16 cellular contexts compared by ENCODE assay signal in genomic region chr19:18486746-18487145, GRCh38. TPM values are rescaled to one million over a fixed set of nuclear protein-coding genes. Genes with fewer than 3 reads are reported as not detected.
DNase-seq lines count a peak whose midpoint lies in the region; ATAC-seq and TF ChIP-seq lines count a peak whose summit lies in the region.
"Had no signal": no experiment of that assay in that cellular context is flagged by ENCODE, and none has a peak within 500 bp of the region (broad histone marks: within the 10 kb centered on the region; RNA-seq: fewer than 3 reads in every experiment).

No MANE protein-coding gene starts in this region.

- H3K9me3 ChIP-seq in gastrocnemius medialis (no peaks in the 10 kb centered on the region), A673 (ENCODE audit: low read depth, low read length, poor library complexity, severe bottlenecking) (no peaks in the 10 kb centered on the region)
- H3K9me3 ChIP-seq: sigmoid colon, stomach had no signal

- TF ChIP-seq POLR2A in gastrocnemius medialis (IDR thresholded peaks at IDR 0.05), result no peak

- CTCF ChIA-PET in activated CD4-positive, alpha-beta T cell treated with anti-CD3 and anti-CD28 coated beads for 36 hours (lab: Charles Lee), result interaction anchor here (2.0 kb wide), 1 partner anchor 10 kb away, joined by 9 read pairs; no protein-coding TSS in a partner anchor
- CTCF ChIA-PET in A673 (lab: Charles Lee), result no interaction called here

- intact Hi-C loops in activated CD4-positive, alpha-beta T cell treated with anti-CD3 and anti-CD28 coated beads for 36 hours (cut with DNase I, micrococcal nuclease), result no loop called here
- intact Hi-C loops in gastrocnemius medialis (cut with DNase I; ENCODE audit: low total_unique reads), result no loop called here
- intact Hi-C loops in A673 (cut with micrococcal nuclease; ENCODE audit: unreplicated experiment), result no loop called here

- no peak for TF ChIP-seq CTCF in endothelial cell (IDR thresholded peaks at IDR 0.05; ENCODE audit: unreplicated experiment)
- TF ChIP-seq CTCF in gastrocnemius medialis (IDR thresholded peaks at IDR 0.05 in 4 of 5, conservative IDR thresholded peaks at IDR 0.05 in 1 of 5), result no peak
- no peak for TF ChIP-seq CTCF in A673 (conservative IDR thresholded peaks at IDR 0.05; ENCODE audit: low read depth, low read length)

- BruUV-seq in A673 (replicated peaks; lab: Mats Ljungman, UMichigan), result no TSS peak

- no peaks in the 10 kb centered on the region for H3K9me3 Mint-ChIP-seq in activated CD4-positive, alpha-beta T cell treated with anti-CD3 and anti-CD28 coated beads for 36 hours (ENCODE audit: low read depth)
- H3K9me3 Mint-ChIP-seq in IgD-negative memory B cell (no peaks in the 10 kb centered on the region), endothelial cell (ENCODE audit: unreplicated experiment) (no peaks in the 10 kb centered on the region)
- H3K9me3 Mint-ChIP-seq: activated naive CD4-positive, alpha-beta T cell treated with anti-CD3 and anti-CD28 coated beads, Interleukin-2, amount 50 U/mL, for 24 hours had no signal

- H3K27me3 Mint-ChIP-seq in activated CD4-positive, alpha-beta T cell treated with anti-CD3 and anti-CD28 coated beads for 36 hours, result no peaks in the 10 kb centered on the region
- H3K27me3 Mint-ChIP-seq in IgD-negative memory B cell (no peaks in the 10 kb centered on the region), endothelial cell (ENCODE audit: unreplicated experiment) (peaks cover 1% of the 10 kb centered on the region)
- H3K27me3 Mint-ChIP-seq: activated naive CD4-positive, alpha-beta T cell treated with anti-CD3 and anti-CD28 coated beads, Interleukin-2, amount 50 U/mL, for 24 hours had no signal

- in situ Hi-C loops in gastrocnemius medialis (cut with MboI; ENCODE audit: low sequenced_read_pairs in 4 of 4), result no loop called here

- H3K27me3 ChIP-seq in gastrocnemius medialis (no peaks in the 10 kb centered on the region), A673 (replicated peaks; ENCODE audit: insufficient read depth, low read depth, low read length, poor library complexity) (no peaks in the 10 kb centered on the region)
- H3K27me3 ChIP-seq: sigmoid colon, stomach had no signal

- H3K36me3 Mint-ChIP-seq in activated CD4-positive, alpha-beta T cell treated with anti-CD3 and anti-CD28 coated beads for 36 hours (ENCODE audit: low read depth), result peaks cover 4% of the 10 kb centered on the region
- H3K36me3 Mint-ChIP-seq in IgD-negative memory B cell, result no peaks in the 10 kb centered on the region
- no peaks in the 10 kb centered on the region for H3K36me3 Mint-ChIP-seq in endothelial cell (ENCODE audit: low read depth, unreplicated experiment)
- H3K36me3 Mint-ChIP-seq: activated naive CD4-positive, alpha-beta T cell treated with anti-CD3 and anti-CD28 coated beads, Interleukin-2, amount 50 U/mL, for 24 hours had no signal

- H3K27ac ChIP-seq in gastrocnemius medialis (peak overlapping the region; percentile 71 to 86 (median 80)), A673 (ENCODE audit: low read depth, low read length, poor library complexity, severe bottlenecking) (no peak overlapping the region)

- H3K36me3 ChIP-seq in gastrocnemius medialis (no peaks in the 10 kb centered on the region), A673 (ENCODE audit: insufficient read depth, low read length, poor library complexity, severe bottlenecking) (no peaks in the 10 kb centered on the region)
- H3K36me3 ChIP-seq: sigmoid colon, stomach had no signal

- H3K4me3 Mint-ChIP-seq in activated CD4-positive, alpha-beta T cell treated with anti-CD3 and anti-CD28 coated beads for 36 hours, result no peak overlapping the region
- H3K4me3 Mint-ChIP-seq in IgD-negative memory B cell (no peak overlapping the region), endothelial cell (ENCODE audit: unreplicated experiment) (no peak overlapping the region)
- H3K4me3 Mint-ChIP-seq: activated naive CD4-positive, alpha-beta T cell treated with anti-CD3 and anti-CD28 coated beads, Interleukin-2, amount 50 U/mL, for 24 hours had no signal

- H3K4me1 Mint-ChIP-seq in activated CD4-positive, alpha-beta T cell treated with anti-CD3 and anti-CD28 coated beads for 36 hours, result peaks cover 49% of the 10 kb centered on the region
- H3K4me1 Mint-ChIP-seq in IgD-negative memory B cell (peaks cover 9 to 16% (median 15%) of the 10 kb centered on the region in 3 donors), endothelial cell (ENCODE audit: unreplicated experiment) (peaks cover 2% of the 10 kb centered on the region)

- H3K4me1 ChIP-seq in gastrocnemius medialis (peaks cover 82 to 84% of the 10 kb centered on the region in 2 donors), A673 (ENCODE audit: insufficient read depth, low read length, poor library complexity, severe bottlenecking) (peaks cover 12% of the 10 kb centered on the region)

- no peak for DNase-seq in activated CD4-positive, alpha-beta T cell treated with anti-CD3 and anti-CD28 coated beads for 36 hours
- no peak for DNase-seq in activated CD4-positive, alpha-beta T cell treated with anti-CD3 and anti-CD28 coated beads for 4 hours
- no peak for DNase-seq in endothelial cell (ENCODE audit: low spot score)
- no peak for DNase-seq in gastrocnemius medialis
- no peak for DNase-seq in A673 (ENCODE audit: low spot score)
- no peak for DNase-seq in dermis blood vessel endothelial cell
- DNase-seq: DMS153, glutamatergic neuron, NCI-H2081, NCI-H69, RPMI8226 had no signal

- H3K4me3 ChIP-seq in gastrocnemius medialis (no peak overlapping the region), A673 (ENCODE audit: low read depth, low read length, poor library complexity, severe bottlenecking) (no peak overlapping the region)
- H3K4me3 ChIP-seq: sigmoid colon had no signal

- peak overlapping the region; percentile 49 for H3K27ac Mint-ChIP-seq in activated CD4-positive, alpha-beta T cell treated with anti-CD3 and anti-CD28 coated beads for 36 hours
- H3K27ac Mint-ChIP-seq in IgD-negative memory B cell (peak overlapping the region in 2 of 3 donors; percentile 47 to 62), endothelial cell (ENCODE audit: unreplicated experiment) (peak overlapping the region; percentile 57)
- H3K27ac Mint-ChIP-seq: activated naive CD4-positive, alpha-beta T cell treated with anti-CD3 and anti-CD28 coated beads, Interleukin-2, amount 50 U/mL, for 24 hours had no signal

- POLR2A ChIA-PET in activated CD4-positive, alpha-beta T cell treated with anti-CD3 and anti-CD28 coated beads for 36 hours (lab: Charles Lee), result interaction anchor here (0.7 to 1.0 kb wide), 2 partner anchors 9 to 312 kb away, joined by 3 to 5 read pairs; no protein-coding TSS in a partner anchor
- POLR2A ChIA-PET in A673 (lab: Charles Lee; ENCODE audit: low non-redundant PET), result no interaction called here

- no peak for ATAC-seq in activated CD4-positive, alpha-beta T cell treated with anti-CD3 and anti-CD28 coated beads for 36 hours
- ATAC-seq in gastrocnemius medialis (no peak), HG02938 (IDR thresholded peaks at IDR 0.05; ENCODE audit: unreplicated experiment) (no peak)

RNA-seq across cellular contexts. Expression of gene ELL, which starts 35.1 kb away (rescaled TPM):
- total RNA-seq in activated CD4-positive, alpha-beta T cell treated with anti-CD3 and anti-CD28 coated beads for 36 hours, result 10 to 100 TPM; 20.2 to 21.4 TPM
- polyA plus RNA-seq in IgD-negative memory B cell, result 19.7 TPM
- total RNA-seq in endothelial cell (ENCODE audit: unreplicated experiment) (11.0 TPM), gastrocnemius medialis (10 to 100 TPM; 21.8 to 30.8 (median 27.3) TPM), A673 (2021) (15.8 and 16.4 TPM in 2 replicates), dermis blood vessel endothelial cell (12.3 and 14.8 TPM in 2 replicates)

RNA-seq across cellular contexts. Expression of gene ISYNA1, which starts 48.8 kb away (rescaled TPM):
- 10 to 100 TPM; 18.8 to 23.3 TPM for total RNA-seq in activated CD4-positive, alpha-beta T cell treated with anti-CD3 and anti-CD28 coated beads for 36 hours
- polyA plus RNA-seq in IgD-negative memory B cell, result 17.2 TPM
- 68.5 TPM for total RNA-seq in endothelial cell (ENCODE audit: unreplicated experiment)
- 10 to 100 TPM in 1 of 4 donors, 1 to 10 TPM in 3; 5.1 to 29.1 (median 7.8) TPM for total RNA-seq in gastrocnemius medialis
- total RNA-seq in A673 (2021), result 153 and 223 TPM in 2 replicates
- 35.4 and 69.7 TPM in 2 replicates for total RNA-seq in dermis blood vessel endothelial cell

RNA-seq across cellular contexts. Expression of gene FKBP8, which starts 56.6 kb away (rescaled TPM):
- 100 to 1,000 TPM; 208 to 211 TPM for total RNA-seq in activated CD4-positive, alpha-beta T cell treated with anti-CD3 and anti-CD28 coated beads for 36 hours
- polyA plus RNA-seq in IgD-negative memory B cell, result 120 TPM
- total RNA-seq in endothelial cell (ENCODE audit: unreplicated experiment) (229 TPM), gastrocnemius medialis (100 to 1,000 TPM; 157 to 195 (median 184) TPM), A673 (2021) (210 and 245 TPM in 2 replicates), dermis blood vessel endothelial cell (216 and 253 TPM in 2 replicates)
